8 cellular contexts compared by ENCODE assay signal in the genomic region with DNA sequence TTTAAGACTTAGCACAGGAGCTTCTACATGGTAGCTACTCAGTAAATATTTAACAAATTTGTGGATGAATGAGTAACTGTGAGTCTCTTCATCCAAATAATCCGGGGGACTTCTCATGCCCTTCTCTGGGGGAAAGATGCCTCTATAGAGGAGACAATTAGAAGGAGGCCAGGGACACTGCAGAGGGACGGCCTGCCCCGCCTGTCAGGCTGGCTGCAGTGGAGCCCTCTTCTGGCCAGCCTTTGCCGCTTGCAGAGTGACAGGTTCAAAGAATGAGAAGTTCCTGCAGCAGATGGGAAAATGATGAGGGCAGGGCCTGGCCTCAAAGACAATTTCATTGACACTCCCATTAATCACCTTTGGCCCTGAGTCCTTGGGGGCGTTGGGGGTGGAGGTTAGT.
A peak's percentile ranks its signal among the peaks of the same experiment; 100 is the strongest.
DNase-seq lines count a peak whose midpoint lies in the region; ATAC-seq and TF ChIP-seq lines count a peak whose summit lies in the region.

No MANE protein-coding gene starts in this region.

- peak; percentile 65 for ATAC-seq in naive thymus-derived CD4-positive, alpha-beta T cell
- ATAC-seq in HG03139 (IDR thresholded peaks at IDR 0.05; ENCODE audit: unreplicated experiment) (no peak), GM21786 (IDR thresholded peaks at IDR 0.05; ENCODE audit: unreplicated experiment) (no peak)

- intact Hi-C loops in naive thymus-derived CD4-positive, alpha-beta T cell (cut with micrococcal nuclease): loop anchor here in 1 of 2 donors (10.0 kb wide), 1 partner anchor 557 kb away; no protein-coding TSS in a partner anchor

- H3K4me3 ChIP-seq in OCI-LY3 (ENCODE audit: low read length): no peak overlapping the region
- no peak overlapping the region for H3K4me3 ChIP-seq in naive thymus-derived CD4-positive, alpha-beta T cell (ENCODE audit: low read length)

- H3K27ac Mint-ChIP-seq in naive thymus-derived CD4-positive, alpha-beta T cell: peak overlapping the region in 1 of 9 donors; percentile 31

- peaks cover 23% of the 10 kb centered on the region for H3K4me1 ChIP-seq in OCI-LY3 (ENCODE audit: low read length)
- no peaks in the 10 kb centered on the region for H3K4me1 ChIP-seq in naive thymus-derived CD4-positive, alpha-beta T cell (ENCODE audit: control insufficient read depth in 2 of 2, insufficient read depth in 2 of 2, low read length in 2 of 2)

- peaks cover 0 to 27% (median 0%) of the 10 kb centered on the region in 7 donors for H3K4me1 Mint-ChIP-seq in naive thymus-derived CD4-positive, alpha-beta T cell

- no peak overlapping the region for H3K4me3 Mint-ChIP-seq in naive thymus-derived CD4-positive, alpha-beta T cell

- peak; percentile 60 for TF ChIP-seq CTCF in OCI-LY3 (IDR thresholded peaks at IDR 0.05; ENCODE audit: low read depth, low read length)

- H3K4me2 ChIP-seq in OCI-LY3 (ENCODE audit: low read length): no peak overlapping the region

- peaks cover 5 to 37% (median 27%) of the 10 kb centered on the region in 5 donors for H3K27me3 Mint-ChIP-seq in naive thymus-derived CD4-positive, alpha-beta T cell

- H3K79me2 ChIP-seq in OCI-LY3 (ENCODE audit: low read length): no peaks in the 10 kb centered on the region

- no peaks in the 10 kb centered on the region for H3K36me3 ChIP-seq in OCI-LY3 (replicated peaks; ENCODE audit: low read depth, low read length)
- H3K36me3 ChIP-seq in naive thymus-derived CD4-positive, alpha-beta T cell (ENCODE audit: control insufficient read depth in 2 of 3, insufficient read depth in 3 of 3, low read length in 3 of 3): no peaks in the 10 kb centered on the region

- CTCF ChIA-PET in naive thymus-derived CD4-positive, alpha-beta T cell (lab: Charles Lee): no interaction called here

- peaks cover 6% of the 10 kb centered on the region; the same call in 1 of the 2 replicates for H3K9me3 ChIP-seq in OCI-LY3 (ENCODE audit: insufficient read depth, low read length)
- H3K9me3 ChIP-seq in naive thymus-derived CD4-positive, alpha-beta T cell (ENCODE audit: control insufficient read depth in 2 of 3, low read length in 3 of 3): no peaks in the 10 kb centered on the region

- peaks cover 89% of the 10 kb centered on the region for H3K27me3 ChIP-seq in OCI-LY3 (ENCODE audit: low read depth, low read length)
- H3K27me3 ChIP-seq in naive thymus-derived CD4-positive, alpha-beta T cell (ENCODE audit: control insufficient read depth in 2 of 2, insufficient read depth in 2 of 2, low read length in 2 of 2): peaks cover 0 to 3% of the 10 kb centered on the region in 2 donors

- peaks cover 30% of the 10 kb centered on the region; the same call in 1 of the 2 replicates for H4K20me1 ChIP-seq in OCI-LY3 (ENCODE audit: insufficient read depth, low read length)

- no peak overlapping the region for H3K9ac ChIP-seq in OCI-LY3 (ENCODE audit: low read length)

- H3K27ac ChIP-seq in OCI-LY3 (ENCODE audit: low read length): no peak overlapping the region
- H3K27ac ChIP-seq in naive thymus-derived CD4-positive, alpha-beta T cell (ENCODE audit: low read depth, low read length): no peak overlapping the region

- peaks cover 0 to 4% (median 0%) of the 10 kb centered on the region in 11 donors for H3K9me3 Mint-ChIP-seq in naive thymus-derived CD4-positive, alpha-beta T cell

- no peak overlapping the region for H2AFZ ChIP-seq in OCI-LY3 (ENCODE audit: low read depth, low read length)

- H3K36me3 Mint-ChIP-seq in naive thymus-derived CD4-positive, alpha-beta T cell: peaks cover 0 to 4% (median 0%) of the 10 kb centered on the region in 5 donors

- peak; percentile 11 to 17 for DNase-seq in NOMO-1 (lab: John Stamatoyannopoulos, UW; ENCODE audit: unreplicated experiment in 2 of 2)
- DNase-seq in NOMO-1 treated with dmso at 0.1 percent for 144 hours (lab: John Stamatoyannopoulos, UW; ENCODE audit: unreplicated experiment): no peak
- DNase-seq in central memory CD4-positive, alpha-beta T cell: peak; percentile 39
- peak in 3 of 9 donors; percentile 13 to 34 (median 14) for DNase-seq in naive thymus-derived CD4-positive, alpha-beta T cell
- DNase-seq in NCI-H2171 (lab: John Stamatoyannopoulos, UW): no peak

- POLR2A ChIA-PET in naive thymus-derived CD4-positive, alpha-beta T cell (lab: Charles Lee): no interaction called here

Comparison
In these comparisons a context has a peak if more than half of its experiments do, and no peak if none do; other contexts are left out.
1. DNase-seq: peak in NOMO-1 (2 of 2) and central memory CD4-positive, alpha-beta T cell (single experiment); none in NOMO-1 treated with dmso at 0.1 percent for 144 hours (single experiment) and NCI-H2171 (single experiment).